26 cellular contexts compared by ENCODE assay signal in genomic region chr6:167977717-167978467, GRCh38. TPM values are rescaled to one million over a fixed set of nuclear protein-coding genes. Genes with fewer than 3 reads are reported as not detected.
"Had no signal": no experiment of that assay in that cellular context is flagged by ENCODE, and none has a peak within 500 bp of the region (broad histone marks: within the 10 kb centered on the region; RNA-seq: fewer than 3 reads in every experiment).

No MANE protein-coding gene starts in this region.

- H3K27me3 ChIP-seq: heart right ventricle, hepatocyte, pancreas, sigmoid colon, spleen, tibial nerve had no signal

- DNase-seq: heart right ventricle; islet precursor cell; left ventricle myocardium inferior; naive B cell; natural killer cell; nucleus accumbens; pancreas; posterior cingulate gyrus; retina; right cardiac atrium; sigmoid colon; small intestine; spleen; stimulated activated CD4-positive, alpha-beta T cell treated with anti-CD3 and anti-CD28 coated beads, Interleukin-4, amount 100 ng/mL, for 24 hours; stimulated activated naive CD4-positive, alpha-beta T cell treated with Interleukin-2 at 50 U/mL for 16 hours; stimulated activated naive CD8-positive, alpha-beta T cell treated with anti-CD3 and anti-CD28 coated beads, Interleukin-15, amount 100 ng/mL, for 72 hours had no signal

- H3K9me3 Mint-ChIP-seq: memory B cell; natural killer cell; stimulated activated effector memory CD8-positive, alpha-beta T cell treated with anti-CD3 and anti-CD28 coated beads, Interleukin-12 subunit alpha, Interleukin-12 subunit beta, amount 100 ng/mL, for 72 hours; stimulated activated naive CD8-positive, alpha-beta T cell treated with anti-CD3 and anti-CD28 coated beads, Interleukin-15, amount 100 ng/mL, for 72 hours; type B pancreatic cell had no signal

- H3K4me3 ChIP-seq: heart right ventricle, hepatocyte, left ventricle myocardium inferior, pancreas, prostate gland, sigmoid colon, spleen, tibial nerve had no signal

- H3K4me1 ChIP-seq: pancreas, sigmoid colon, spleen had no signal

- H3K4me1 Mint-ChIP-seq: memory B cell; natural killer cell; stimulated activated effector memory CD8-positive, alpha-beta T cell treated with anti-CD3 and anti-CD28 coated beads, Interleukin-12 subunit alpha, Interleukin-12 subunit beta, amount 100 ng/mL, for 72 hours; stimulated activated naive CD8-positive, alpha-beta T cell treated with anti-CD3 and anti-CD28 coated beads, Interleukin-15, amount 100 ng/mL, for 72 hours had no signal

- H3K4me3 Mint-ChIP-seq: memory B cell; naive B cell; natural killer cell; stimulated activated effector memory CD8-positive, alpha-beta T cell treated with anti-CD3 and anti-CD28 coated beads, Interleukin-12 subunit alpha, Interleukin-12 subunit beta, amount 100 ng/mL, for 72 hours; stimulated activated naive CD8-positive, alpha-beta T cell treated with anti-CD3 and anti-CD28 coated beads, Interleukin-15, amount 100 ng/mL, for 72 hours; type B pancreatic cell had no signal

- H3K36me3 Mint-ChIP-seq: memory B cell; naive B cell; natural killer cell; stimulated activated effector memory CD8-positive, alpha-beta T cell treated with anti-CD3 and anti-CD28 coated beads, Interleukin-12 subunit alpha, Interleukin-12 subunit beta, amount 100 ng/mL, for 72 hours; type B pancreatic cell had no signal

- H3K9me3 ChIP-seq: heart right ventricle, left ventricle myocardium inferior, pancreas, prostate gland, sigmoid colon, spleen, tibial nerve had no signal

- ATAC-seq: heart right ventricle; natural killer cell; pancreas; stimulated activated effector memory CD8-positive, alpha-beta T cell treated with anti-CD3 and anti-CD28 coated beads, Interleukin-12 subunit alpha, Interleukin-12 subunit beta, amount 100 ng/mL, for 72 hours had no signal

- H3K27me3 Mint-ChIP-seq: type B pancreatic cell had no signal

- H3K27ac ChIP-seq: heart right ventricle, hepatocyte, left ventricle myocardium inferior, pancreas, prostate gland, sigmoid colon, spleen, tibial nerve had no signal

- H3K27ac Mint-ChIP-seq: memory B cell; naive B cell; natural killer cell; stimulated activated effector memory CD8-positive, alpha-beta T cell treated with anti-CD3 and anti-CD28 coated beads, Interleukin-12 subunit alpha, Interleukin-12 subunit beta, amount 100 ng/mL, for 72 hours; stimulated activated naive CD8-positive, alpha-beta T cell treated with anti-CD3 and anti-CD28 coated beads, Interleukin-15, amount 100 ng/mL, for 72 hours; type B pancreatic cell had no signal

- H3K36me3 ChIP-seq: heart right ventricle, left ventricle myocardium inferior, pancreas, prostate gland, sigmoid colon, spleen, tibial nerve had no signal

RNA-seq across cellular contexts. Expression of gene KIF25, which starts 19.6 kb away (rescaled TPM):
- total RNA-seq: kidney epithelial cell, lung microvascular endothelial cell, mononuclear cell, natural killer cell, osteoblast, tibial nerve had no signal
